ENCODE assay signal across 2 cellular contexts in the genomic region with DNA sequence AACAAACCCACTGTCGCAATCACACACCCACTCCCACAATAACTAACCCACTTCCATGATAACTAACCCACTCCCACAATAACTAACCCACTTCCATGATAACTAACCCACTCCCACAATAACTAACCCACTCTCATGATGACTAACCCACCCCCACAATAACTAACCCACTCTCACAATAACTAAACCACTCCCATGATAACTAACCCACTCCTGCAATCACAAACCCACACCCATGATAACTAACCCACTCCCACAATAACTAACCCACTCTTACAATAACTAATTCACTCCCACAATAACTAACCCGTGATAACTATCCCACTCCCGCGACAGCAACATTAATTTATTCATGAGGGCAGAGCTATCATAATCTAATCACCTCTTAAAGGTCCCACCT.
TF ChIP-seq lines count a peak whose summit lies in the region.

No MANE protein-coding gene starts in this region.

TF ChIP-seq in HEK293, 187 proteins besides CTCF, POLR2A, EP300 and RAD21 (continued from another document):
- TF ChIP-seq KLF17 (tag by site-specific recombination; IDR thresholded peaks at IDR 0.05), result no peak
- TF ChIP-seq ZSCAN4 (tag by site-specific recombination; IDR thresholded peaks at IDR 0.05), result no peak
- peak; percentile 99 for TF ChIP-seq EGR2 (tag by site-specific recombination; IDR thresholded peaks at IDR 0.05; ENCODE audit: low read depth)

TF ChIP-seq in K562, 482 proteins besides CTCF, POLR2A, EP300 and RAD21 (continued from another document):
- TF ChIP-seq TCF7L2 (IDR thresholded peaks at IDR 0.05; ENCODE audit: low read depth, low read length) (no peak), ZNF431 (CRISPR knock-in tag; IDR thresholded peaks at IDR 0.05) (no peak)
TF ChIP-seq in K562: peak in this region for 2.
